ENCODE assay signal across 1 cellular context in the genomic region with DNA sequence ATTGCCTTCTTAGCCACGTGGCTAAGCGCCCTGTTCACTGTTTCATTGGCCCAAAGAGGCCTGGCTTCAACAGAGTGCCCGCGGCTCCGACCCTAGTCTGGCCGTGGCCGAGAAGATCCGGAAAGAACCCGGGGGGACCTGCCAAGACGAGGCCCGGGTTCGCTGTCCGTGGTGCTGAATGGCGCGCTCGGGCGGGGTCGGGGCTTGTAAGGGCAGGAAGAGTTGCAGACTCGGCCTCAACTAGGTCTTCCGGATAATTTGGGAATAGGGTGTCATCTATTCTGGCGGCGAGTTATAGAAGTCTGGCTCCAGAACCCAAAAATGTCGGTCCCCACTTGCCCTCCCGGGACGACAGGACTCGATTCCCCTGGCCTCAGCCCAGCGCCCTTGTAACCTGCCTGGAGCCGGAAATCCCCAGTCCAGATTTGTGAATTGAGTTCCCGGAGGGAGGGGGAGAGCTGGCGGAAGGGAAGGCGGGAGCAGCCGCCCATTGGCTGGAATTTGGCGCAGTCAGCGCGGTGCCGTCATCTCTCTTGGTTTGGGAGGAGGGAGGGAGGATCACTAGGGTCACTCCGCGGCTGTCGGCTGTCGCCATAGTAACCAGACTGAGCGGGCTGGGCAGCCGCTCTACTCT.
TF ChIP-seq lines count a peak whose summit lies in the region.

No MANE protein-coding gene starts in this region.

TF ChIP-seq in SK-N-SH, 30 proteins besides CTCF, POLR2A, EP300 and RAD21 (continued from another document):
- TF ChIP-seq, protein P1, sequence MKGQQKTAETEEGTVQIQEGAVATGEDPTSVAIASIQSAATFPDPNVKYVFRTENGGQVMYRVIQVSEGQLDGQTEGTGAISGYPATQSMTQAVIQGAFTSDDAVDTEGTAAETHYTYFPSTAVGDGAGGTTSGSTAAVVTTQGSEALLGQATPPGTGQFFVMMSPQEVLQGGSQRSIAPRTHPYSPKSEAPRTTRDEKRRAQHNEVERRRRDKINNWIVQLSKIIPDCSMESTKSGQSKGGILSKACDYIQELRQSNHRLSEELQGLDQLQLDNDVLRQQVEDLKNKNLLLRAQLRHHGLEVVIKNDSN (IDR thresholded peaks at IDR 0.05; ENCODE audit: borderline replicate concordance, low read depth): no peak
- no peak for TF ChIP-seq TCF12 (IDR thresholded peaks at IDR 0.05)
- TF ChIP-seq, protein P2, sequence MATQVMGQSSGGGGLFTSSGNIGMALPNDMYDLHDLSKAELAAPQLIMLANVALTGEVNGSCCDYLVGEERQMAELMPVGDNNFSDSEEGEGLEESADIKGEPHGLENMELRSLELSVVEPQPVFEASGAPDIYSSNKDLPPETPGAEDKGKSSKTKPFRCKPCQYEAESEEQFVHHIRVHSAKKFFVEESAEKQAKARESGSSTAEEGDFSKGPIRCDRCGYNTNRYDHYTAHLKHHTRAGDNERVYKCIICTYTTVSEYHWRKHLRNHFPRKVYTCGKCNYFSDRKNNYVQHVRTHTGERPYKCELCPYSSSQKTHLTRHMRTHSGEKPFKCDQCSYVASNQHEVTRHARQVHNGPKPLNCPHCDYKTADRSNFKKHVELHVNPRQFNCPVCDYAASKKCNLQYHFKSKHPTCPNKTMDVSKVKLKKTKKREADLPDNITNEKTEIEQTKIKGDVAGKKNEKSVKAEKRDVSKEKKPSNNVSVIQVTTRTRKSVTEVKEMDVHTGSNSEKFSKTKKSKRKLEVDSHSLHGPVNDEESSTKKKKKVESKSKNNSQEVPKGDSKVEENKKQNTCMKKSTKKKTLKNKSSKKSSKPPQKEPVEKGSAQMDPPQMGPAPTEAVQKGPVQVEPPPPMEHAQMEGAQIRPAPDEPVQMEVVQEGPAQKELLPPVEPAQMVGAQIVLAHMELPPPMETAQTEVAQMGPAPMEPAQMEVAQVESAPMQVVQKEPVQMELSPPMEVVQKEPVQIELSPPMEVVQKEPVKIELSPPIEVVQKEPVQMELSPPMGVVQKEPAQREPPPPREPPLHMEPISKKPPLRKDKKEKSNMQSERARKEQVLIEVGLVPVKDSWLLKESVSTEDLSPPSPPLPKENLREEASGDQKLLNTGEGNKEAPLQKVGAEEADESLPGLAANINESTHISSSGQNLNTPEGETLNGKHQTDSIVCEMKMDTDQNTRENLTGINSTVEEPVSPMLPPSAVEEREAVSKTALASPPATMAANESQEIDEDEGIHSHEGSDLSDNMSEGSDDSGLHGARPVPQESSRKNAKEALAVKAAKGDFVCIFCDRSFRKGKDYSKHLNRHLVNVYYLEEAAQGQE (IDR thresholded peaks at IDR 0.05; ENCODE audit: low read depth, low read length): peak; percentile 99
- TF ChIP-seq, protein P3, sequence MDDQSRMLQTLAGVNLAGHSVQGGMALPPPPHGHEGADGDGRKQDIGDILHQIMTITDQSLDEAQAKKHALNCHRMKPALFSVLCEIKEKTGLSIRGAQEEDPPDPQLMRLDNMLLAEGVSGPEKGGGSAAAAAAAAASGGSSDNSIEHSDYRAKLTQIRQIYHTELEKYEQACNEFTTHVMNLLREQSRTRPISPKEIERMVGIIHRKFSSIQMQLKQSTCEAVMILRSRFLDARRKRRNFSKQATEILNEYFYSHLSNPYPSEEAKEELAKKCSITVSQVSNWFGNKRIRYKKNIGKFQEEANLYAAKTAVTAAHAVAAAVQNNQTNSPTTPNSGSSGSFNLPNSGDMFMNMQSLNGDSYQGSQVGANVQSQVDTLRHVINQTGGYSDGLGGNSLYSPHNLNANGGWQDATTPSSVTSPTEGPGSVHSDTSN (IDR thresholded peaks at IDR 0.05): peak; percentile 54
- TF ChIP-seq FOXJ3 (CRISPR knock-in tag; IDR thresholded peaks at IDR 0.05): no peak
- TF ChIP-seq, protein P4, sequence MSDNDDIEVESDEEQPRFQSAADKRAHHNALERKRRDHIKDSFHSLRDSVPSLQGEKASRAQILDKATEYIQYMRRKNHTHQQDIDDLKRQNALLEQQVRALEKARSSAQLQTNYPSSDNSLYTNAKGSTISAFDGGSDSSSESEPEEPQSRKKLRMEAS (IDR thresholded peaks at IDR 0.05; ENCODE audit: low read depth): 0 out of 2 replicates have a peak, but pooled peaks have one; percentile 16
- TF ChIP-seq FOXM1 (IDR thresholded peaks at IDR 0.05; ENCODE audit: low read depth): no peak
- peak; percentile 37; the same call in 1 of the 2 replicates for TF ChIP-seq RFX5 (IDR thresholded peaks at IDR 0.05; ENCODE audit: low read length)
- 0 out of 2 replicates have a peak, but pooled peaks have one; percentile 54 for TF ChIP-seq SIN3A (IDR thresholded peaks at IDR 0.05; ENCODE audit: borderline replicate concordance, low read depth, low read length)
- TF ChIP-seq, protein P5, sequence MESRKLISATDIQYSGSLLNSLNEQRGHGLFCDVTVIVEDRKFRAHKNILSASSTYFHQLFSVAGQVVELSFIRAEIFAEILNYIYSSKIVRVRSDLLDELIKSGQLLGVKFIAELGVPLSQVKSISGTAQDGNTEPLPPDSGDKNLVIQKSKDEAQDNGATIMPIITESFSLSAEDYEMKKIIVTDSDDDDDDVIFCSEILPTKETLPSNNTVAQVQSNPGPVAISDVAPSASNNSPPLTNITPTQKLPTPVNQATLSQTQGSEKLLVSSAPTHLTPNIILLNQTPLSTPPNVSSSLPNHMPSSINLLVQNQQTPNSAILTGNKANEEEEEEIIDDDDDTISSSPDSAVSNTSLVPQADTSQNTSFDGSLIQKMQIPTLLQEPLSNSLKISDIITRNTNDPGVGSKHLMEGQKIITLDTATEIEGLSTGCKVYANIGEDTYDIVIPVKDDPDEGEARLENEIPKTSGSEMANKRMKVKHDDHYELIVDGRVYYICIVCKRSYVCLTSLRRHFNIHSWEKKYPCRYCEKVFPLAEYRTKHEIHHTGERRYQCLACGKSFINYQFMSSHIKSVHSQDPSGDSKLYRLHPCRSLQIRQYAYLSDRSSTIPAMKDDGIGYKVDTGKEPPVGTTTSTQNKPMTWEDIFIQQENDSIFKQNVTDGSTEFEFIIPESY (IDR thresholded peaks at IDR 0.05; ENCODE audit: borderline replicate concordance, low read depth): no peak
- TF ChIP-seq MXI1 (IDR thresholded peaks at IDR 0.05; ENCODE audit: low read depth, low read length): peak; percentile 60
- TF ChIP-seq, protein P6, sequence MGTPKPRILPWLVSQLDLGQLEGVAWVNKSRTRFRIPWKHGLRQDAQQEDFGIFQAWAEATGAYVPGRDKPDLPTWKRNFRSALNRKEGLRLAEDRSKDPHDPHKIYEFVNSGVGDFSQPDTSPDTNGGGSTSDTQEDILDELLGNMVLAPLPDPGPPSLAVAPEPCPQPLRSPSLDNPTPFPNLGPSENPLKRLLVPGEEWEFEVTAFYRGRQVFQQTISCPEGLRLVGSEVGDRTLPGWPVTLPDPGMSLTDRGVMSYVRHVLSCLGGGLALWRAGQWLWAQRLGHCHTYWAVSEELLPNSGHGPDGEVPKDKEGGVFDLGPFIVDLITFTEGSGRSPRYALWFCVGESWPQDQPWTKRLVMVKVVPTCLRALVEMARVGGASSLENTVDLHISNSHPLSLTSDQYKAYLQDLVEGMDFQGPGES (IDR thresholded peaks at IDR 0.05; ENCODE audit: low read depth, low read length): no peak
- TF ChIP-seq EZH2phosphoT487 (IDR thresholded peaks at IDR 0.05; ENCODE audit: borderline replicate concordance, low read depth): no peak
- peak; percentile 44; the same call in 1 of the 2 replicates for TF ChIP-seq ELF1 (IDR thresholded peaks at IDR 0.05)
- no peak for TF ChIP-seq NFIC (IDR thresholded peaks at IDR 0.05; ENCODE audit: borderline replicate concordance)
- peak; percentile 64 for TF ChIP-seq GABPA (IDR thresholded peaks at IDR 0.05; ENCODE audit: low read depth)
- TF ChIP-seq YY1 (IDR thresholded peaks at IDR 0.05; ENCODE audit: low read depth): no peak; the same call in 1 of the 2 replicates
- TF ChIP-seq FOSL2 (IDR thresholded peaks at IDR 0.05; ENCODE audit: borderline replicate concordance, low read depth): no peak
- no peak for TF ChIP-seq TEAD4 (IDR thresholded peaks at IDR 0.05; ENCODE audit: borderline replicate concordance, insufficient read depth)
- TF ChIP-seq, protein P7, sequence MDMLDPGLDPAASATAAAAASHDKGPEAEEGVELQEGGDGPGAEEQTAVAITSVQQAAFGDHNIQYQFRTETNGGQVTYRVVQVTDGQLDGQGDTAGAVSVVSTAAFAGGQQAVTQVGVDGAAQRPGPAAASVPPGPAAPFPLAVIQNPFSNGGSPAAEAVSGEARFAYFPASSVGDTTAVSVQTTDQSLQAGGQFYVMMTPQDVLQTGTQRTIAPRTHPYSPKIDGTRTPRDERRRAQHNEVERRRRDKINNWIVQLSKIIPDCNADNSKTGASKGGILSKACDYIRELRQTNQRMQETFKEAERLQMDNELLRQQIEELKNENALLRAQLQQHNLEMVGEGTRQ (IDR thresholded peaks at IDR 0.05; ENCODE audit: borderline replicate concordance, low read depth, low read length): no peak
- no peak for TF ChIP-seq GATA2 (CRISPR knock-in tag; IDR thresholded peaks at IDR 0.05)
- TF ChIP-seq RXRA (IDR thresholded peaks at IDR 0.05; ENCODE audit: borderline replicate concordance, low read depth): no peak
- TF ChIP-seq JUND (IDR thresholded peaks at IDR 0.05): no peak
- TF ChIP-seq SMC3 (IDR thresholded peaks at IDR 0.05; ENCODE audit: low read depth, low read length): no peak
- no peak for TF ChIP-seq NRF1 (IDR thresholded peaks at IDR 0.05; ENCODE audit: low read depth, low read length)
- peak; percentile 36; the same call in 1 of the 2 replicates for TF ChIP-seq POLR2AphosphoS5 (IDR thresholded peaks at IDR 0.05; ENCODE audit: low read depth, low read length)
- no peak for TF ChIP-seq RCOR1 (IDR thresholded peaks at IDR 0.05; ENCODE audit: low read length)
- no peak for TF ChIP-seq TAF1 (IDR thresholded peaks at IDR 0.05; ENCODE audit: borderline replicate concordance, low read depth, low read length)
TF ChIP-seq in SK-N-SH: peak in this region for 10.
